ENCODE assay signal across 25 cellular contexts in the genomic region with DNA sequence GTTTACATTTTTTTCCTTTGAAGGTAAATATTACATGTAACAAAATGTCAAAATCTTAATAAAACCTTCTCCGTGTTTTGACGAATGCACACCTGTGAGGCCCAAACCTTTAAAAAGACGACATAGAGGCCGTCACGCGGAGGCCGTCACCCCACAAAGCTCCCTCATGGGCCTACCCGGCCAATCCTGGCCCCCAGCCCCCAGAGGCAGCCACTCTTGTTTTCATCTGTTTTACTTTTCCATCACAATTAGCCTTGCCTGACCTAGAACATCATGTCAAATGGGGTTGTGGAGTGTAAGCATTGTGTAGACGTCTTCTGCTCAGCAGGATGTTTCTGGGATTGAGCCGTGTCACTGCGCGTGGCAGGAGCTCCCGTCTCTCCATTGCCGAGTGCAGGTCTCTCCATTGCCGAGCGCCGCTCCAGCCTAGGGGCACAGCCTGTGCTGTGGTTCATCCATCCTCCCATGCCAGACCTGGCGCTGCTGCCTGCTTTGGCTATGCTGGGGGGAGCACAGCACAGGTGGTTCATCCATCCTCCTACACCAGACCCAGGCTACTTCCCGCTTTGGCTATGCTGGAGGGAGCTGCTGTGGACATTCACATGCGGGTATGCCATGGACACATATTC. TPM values are rescaled to one million over a fixed set of nuclear protein-coding genes. Genes with fewer than 3 reads are reported as not detected.
DNase-seq lines count a peak whose midpoint lies in the region; ATAC-seq and TF ChIP-seq lines count a peak whose summit lies in the region.
"Had no signal": no experiment of that assay in that cellular context is flagged by ENCODE, and none has a peak within 500 bp of the region (broad histone marks: within the 10 kb centered on the region; RNA-seq: fewer than 3 reads in every experiment).

No MANE protein-coding gene starts in this region.

- BruUV-seq in MCF 10A (replicated peaks; lab: Mats Ljungman, UMichigan) (no TSS peak), OCI-LY7 (replicated peaks; lab: Mats Ljungman, UMichigan) (no TSS peak), PC-9 (replicated peaks; lab: Mats Ljungman, UMichigan) (no TSS peak)

- H4K20me1 ChIP-seq in OCI-LY7 (ENCODE audit: insufficient read depth, low read length) (no peaks in the 10 kb centered on the region), PC-9 (ENCODE audit: insufficient read depth) (no peaks in the 10 kb centered on the region)
- H4K20me1 ChIP-seq: BLaER1 had no signal

- H3K36me3 ChIP-seq in breast epithelium (no peaks in the 10 kb centered on the region), RWPE2 (ENCODE audit: low read depth) (no peaks in the 10 kb centered on the region), neuronal stem cell (replicated peaks in 1 of 2; ENCODE audit: control insufficient read depth in 2 of 2, insufficient read depth in 2 of 2, low read length in 2 of 2) (no peaks in the 10 kb centered on the region), OCI-LY7 (ENCODE audit: insufficient read depth, low read length) (no peaks in the 10 kb centered on the region), PC-9 (ENCODE audit: low read depth) (no peaks in the 10 kb centered on the region)
- H3K36me3 ChIP-seq: BLaER1, SJSA1 had no signal

- H3K9me3 Mint-ChIP-seq in MCF 10A (ENCODE audit: unreplicated experiment) = no peaks in the 10 kb centered on the region

- no peak overlapping the region for H3K14ac ChIP-seq in neuronal stem cell (ENCODE audit: low read length)

- H3K27me3 Mint-ChIP-seq in MCF 10A (ENCODE audit: insufficient read depth, unreplicated experiment) = no peaks in the 10 kb centered on the region

- H3K4me1 Mint-ChIP-seq in MCF 10A (ENCODE audit: insufficient read depth, unreplicated experiment) = peaks cover 20% of the 10 kb centered on the region

- no peak overlapping the region for H3K4me3 Mint-ChIP-seq in MCF 10A (ENCODE audit: unreplicated experiment)
- H3K4me3 Mint-ChIP-seq: CD4-positive, CD25-positive, alpha-beta regulatory T cell had no signal

- H3K4me3 ChIP-seq in breast epithelium (no peak overlapping the region), RWPE2 (ENCODE audit: severe bottlenecking) (no peak overlapping the region), neuronal stem cell (ENCODE audit: low read length in 2 of 2) (peak overlapping the region in 1 of 2 donors; percentile 9), OCI-LY7 (ENCODE audit: low read depth, low read length, poor library complexity, severe bottlenecking) (no peak overlapping the region), PC-9 (no peak overlapping the region)
- H3K4me3 ChIP-seq: BLaER1, MG63, SJSA1 had no signal

- no peak overlapping the region for H2BK12ac ChIP-seq in neuronal stem cell (ENCODE audit: low read length)

- H3K9me2 ChIP-seq in OCI-LY7 (ENCODE audit: insufficient read depth, low read length) (no peaks in the 10 kb centered on the region), PC-9 (ENCODE audit: insufficient read depth) (no peaks in the 10 kb centered on the region)

- intact Hi-C loops in MCF 10A (cut with micrococcal nuclease) (loop anchor here (10.0 kb wide), 1 partner anchor 100 kb away; no protein-coding TSS in a partner anchor), breast epithelium (cut with DNase I; ENCODE audit: low total_unique reads) (no loop called here), OCI-LY7 (cut with micrococcal nuclease; ENCODE audit: unreplicated experiment) (no loop called here), PC-9 (cut with micrococcal nuclease; ENCODE audit: unreplicated experiment) (no loop called here)

- peaks cover 18% of the 10 kb centered on the region for H3K36me3 Mint-ChIP-seq in MCF 10A (ENCODE audit: insufficient read depth, unreplicated experiment)
- H3K36me3 Mint-ChIP-seq: CD4-positive, CD25-positive, alpha-beta regulatory T cell had no signal

- no peak overlapping the region for H4K91ac ChIP-seq in neuronal stem cell (ENCODE audit: low read depth, low read length, poor library complexity)

- no peak overlapping the region for H3K4ac ChIP-seq in neuronal stem cell (ENCODE audit: low read length)

- H3K18ac ChIP-seq in neuronal stem cell (ENCODE audit: low read length) = no peak overlapping the region

- no peak overlapping the region for H3K9ac ChIP-seq in neuronal stem cell (ENCODE audit: low read depth, low read length, poor library complexity)
- H3K9ac ChIP-seq: BLaER1 had no signal

- no peak overlapping the region for H3K23ac ChIP-seq in neuronal stem cell (ENCODE audit: low read depth, low read length, poor library complexity)

- peaks cover 0 to 6% of the 10 kb centered on the region in 2 donors for H3K9me3 ChIP-seq in breast epithelium
- no peaks in the 10 kb centered on the region for H3K9me3 ChIP-seq in RWPE2 (ENCODE audit: severe bottlenecking)
- peaks cover 0 to 4% of the 10 kb centered on the region in 2 donors for H3K9me3 ChIP-seq in neuronal stem cell (replicated peaks in 1 of 2; ENCODE audit: control insufficient read depth in 2 of 2, insufficient read depth in 1 of 2, low read depth in 1 of 2, low read length in 2 of 2)
- H3K9me3 ChIP-seq in OCI-LY7 (ENCODE audit: low read length) = no peaks in the 10 kb centered on the region
- peaks cover 2% of the 10 kb centered on the region; the same call in 1 of the 2 replicates for H3K9me3 ChIP-seq in PC-9 (ENCODE audit: insufficient read depth, low read depth)
- H3K9me3 ChIP-seq: BLaER1, MG63, SJSA1 had no signal

- no CpG with 5 or more reads among the region's 20 CpGs for WGBS in neuronal stem cell (ENCODE audit: extremely low coverage in 2 of 2, insufficient read length in 2 of 2, insufficient replicate concordance in 1 of 2), 2 donors

- CTCF ChIA-PET in MCF 10A (lab: Yijun Ruan, JAX) (interaction anchor here (0.6 to 1.0 kb wide), 2 partner anchors 36 to 48 kb away, joined by 3 read pairs; no protein-coding TSS in a partner anchor), OCI-LY7 (lab: Charles Lee; ENCODE audit: unreplicated experiment) (no interaction called here), PC-9 (lab: Charles Lee) (no interaction called here)

- peaks cover 4% of the 10 kb centered on the region for H3F3A ChIP-seq in PC-9 (ENCODE audit: insufficient read depth, low read depth)

- H3K4me2 ChIP-seq in neuronal stem cell (ENCODE audit: insufficient read depth, low read length, poor library complexity, severe bottlenecking) (no peak overlapping the region), OCI-LY7 (ENCODE audit: low read length) (no peak overlapping the region), PC-9 (no peak overlapping the region)
- H3K4me2 ChIP-seq: BLaER1 had no signal

- H2BK120ac ChIP-seq in neuronal stem cell (ENCODE audit: low read depth, low read length) = no peak overlapping the region

- POLR2A ChIA-PET in MCF 10A (lab: Yijun Ruan, JAX) = interaction anchor here (1.2 to 7.0 kb wide), 5 partner anchors 14 to 52 kb away, joined by 4 to 59 read pairs (median 48); a partner anchor contains a TSS
- POLR2A ChIA-PET in OCI-LY7 (lab: Charles Lee) = no interaction called here
- POLR2A ChIA-PET in PC-9 (lab: Charles Lee; ENCODE audit: unreplicated experiment) = no interaction called here

- H2AFZ ChIP-seq in neuronal stem cell (ENCODE audit: low read length) = no peak overlapping the region
- no peak overlapping the region for H2AFZ ChIP-seq in OCI-LY7 (ENCODE audit: low read length)
- no peak overlapping the region for H2AFZ ChIP-seq in PC-9

- H2AK5ac ChIP-seq in neuronal stem cell (ENCODE audit: low read depth, low read length) = peak overlapping the region; percentile 19

- TF ChIP-seq CTCF in MCF 10A (IDR thresholded peaks at IDR 0.05; ENCODE audit: unreplicated experiment) (no peak), breast epithelium (IDR thresholded peaks at IDR 0.05) (no peak), RWPE2 (IDR thresholded peaks at IDR 0.05; ENCODE audit: poor library complexity, severe bottlenecking) (no peak), OCI-LY7 (conservative IDR thresholded peaks at IDR 0.05; ENCODE audit: low read length) (no peak), PC-9 (conservative IDR thresholded peaks at IDR 0.05) (no peak)

- no peak overlapping the region for H4K8ac ChIP-seq in neuronal stem cell (ENCODE audit: low read depth, low read length)

- ATAC-seq in RWPE2 (ENCODE audit: low read depth) = no peak
- ATAC-seq: PC-3 had no signal

- no peak overlapping the region for H2BK15ac ChIP-seq in neuronal stem cell (ENCODE audit: low read length)

- H3K27me3 ChIP-seq in breast epithelium (no peaks in the 10 kb centered on the region), RWPE2 (ENCODE audit: insufficient read depth, poor library complexity, severe bottlenecking) (no peaks in the 10 kb centered on the region), neuronal stem cell (ENCODE audit: control insufficient read depth in 3 of 3, insufficient read depth in 3 of 3, low read depth in 1 of 3, low read length in 3 of 3) (peaks cover 0 to 38% (median 18%) of the 10 kb centered on the region in 3 experiments), PC-9 (ENCODE audit: insufficient read depth, low read depth) (peaks cover 79% of the 10 kb centered on the region)
- H3K27me3 ChIP-seq: MG63 had no signal

- no peak for DNase-seq in MCF 10A (ENCODE audit: unreplicated experiment)
- no peak for DNase-seq in breast epithelium (ENCODE audit: low spot score in 2 of 2)
- DNase-seq in RWPE2 (ENCODE audit: low spot score) = no peak
- no peak for DNase-seq in neuronal stem cell (ENCODE audit: low spot score)
- DNase-seq in OCI-LY7 (ENCODE audit: low spot score) = no peak
- no peak for DNase-seq in PC-9
- no peak for DNase-seq in NCI-H446 treated with DMSO at 0.1 percent for 48 hours (lab: John Stamatoyannopoulos, UW)
- DNase-seq: CD4-positive, CD25-positive, alpha-beta regulatory T cell; DMS53; KBM-7; MG63; NCI-H1105 treated with DMSO at 0.1 percent for 48 hours; NCI-H146; NCI-H1930; NCI-H2107; NCI-H524 treated with DMSO at 0.1 percent for 48 hours; NCI-H774; PC-3; Right ventricle myocardium superior had no signal

- TF ChIP-seq POLR2A in breast epithelium (IDR thresholded peaks at IDR 0.05) = no peak

- H3K27ac ChIP-seq in breast epithelium = no peak overlapping the region
- peak overlapping the region; percentile 81 for H3K27ac ChIP-seq in RWPE2 (ENCODE audit: poor library complexity, severe bottlenecking)
- no peak overlapping the region for H3K27ac ChIP-seq in neuronal stem cell (replicated peaks; ENCODE audit: low read length)
- H3K27ac ChIP-seq in OCI-LY7 (ENCODE audit: low read depth, low read length, poor library complexity, severe bottlenecking) = no peak overlapping the region
- no peak overlapping the region for H3K27ac ChIP-seq in PC-9
- H3K27ac ChIP-seq: BLaER1, SJSA1 had no signal

- H3K79me2 ChIP-seq in OCI-LY7 (ENCODE audit: insufficient read depth, low read depth, low read length) (no peaks in the 10 kb centered on the region), PC-9 (ENCODE audit: low read depth) (no peaks in the 10 kb centered on the region)

- H3K27ac Mint-ChIP-seq in MCF 10A (ENCODE audit: low read depth, unreplicated experiment) = peak overlapping the region; percentile 90

- no peak overlapping the region for H2BK5ac ChIP-seq in neuronal stem cell (ENCODE audit: low read length)

- no peaks in the 10 kb centered on the region for H3K79me1 ChIP-seq in neuronal stem cell (ENCODE audit: low read depth, low read length)

- H3K4me1 ChIP-seq in breast epithelium (peaks cover 0 to 2% of the 10 kb centered on the region in 2 donors), RWPE2 (ENCODE audit: insufficient read depth, poor library complexity, severe bottlenecking) (peaks cover 29% of the 10 kb centered on the region), neuronal stem cell (ENCODE audit: control insufficient read depth in 2 of 2, insufficient read depth in 1 of 2, low read depth in 1 of 2, low read length in 2 of 2) (peaks cover 0 to 8% of the 10 kb centered on the region in 2 donors), OCI-LY7 (ENCODE audit: insufficient read depth, low read length, poor library complexity, severe bottlenecking) (no peaks in the 10 kb centered on the region), PC-9 (replicated peaks; ENCODE audit: insufficient read depth) (peaks cover 14% of the 10 kb centered on the region)
- H3K4me1 ChIP-seq: SJSA1 had no signal

RNA-seq across cellular contexts. Expression of a gene that starts 52.2 kb away (rescaled TPM):
- total RNA-seq in MCF 10A (2022) = 41.2 and 44.7 TPM in 2 replicates
- total RNA-seq in breast epithelium = 1 to 10 TPM in 2 of 3 donors, under 1 TPM in 1; 0.64 to 9.5 (median 2.6) TPM
- not detected for polyA plus RNA-seq in neuronal stem cell (2013, experiment 1 of 2)
- polyA plus RNA-seq in neuronal stem cell (2013, experiment 2 of 2) = 0.01 TPM
- total RNA-seq in OCI-LY7 (2014; rRNA removed; shearing (Covaris generic)) = not detected in 2 replicates
- not detected in 2 replicates for total RNA-seq in OCI-LY7 (2022)
- total RNA-seq in PC-9 (2021) = not detected in 2 replicates
- total RNA-seq: A172; CD4-positive, CD25-positive, alpha-beta regulatory T cell; H4; LHCN-M2; PC-3; RPMI7951; SJSA1 had no signal
- polyA plus RNA-seq: CD4-positive, CD25-positive, alpha-beta regulatory T cell had no signal
